In the genomic region with DNA sequence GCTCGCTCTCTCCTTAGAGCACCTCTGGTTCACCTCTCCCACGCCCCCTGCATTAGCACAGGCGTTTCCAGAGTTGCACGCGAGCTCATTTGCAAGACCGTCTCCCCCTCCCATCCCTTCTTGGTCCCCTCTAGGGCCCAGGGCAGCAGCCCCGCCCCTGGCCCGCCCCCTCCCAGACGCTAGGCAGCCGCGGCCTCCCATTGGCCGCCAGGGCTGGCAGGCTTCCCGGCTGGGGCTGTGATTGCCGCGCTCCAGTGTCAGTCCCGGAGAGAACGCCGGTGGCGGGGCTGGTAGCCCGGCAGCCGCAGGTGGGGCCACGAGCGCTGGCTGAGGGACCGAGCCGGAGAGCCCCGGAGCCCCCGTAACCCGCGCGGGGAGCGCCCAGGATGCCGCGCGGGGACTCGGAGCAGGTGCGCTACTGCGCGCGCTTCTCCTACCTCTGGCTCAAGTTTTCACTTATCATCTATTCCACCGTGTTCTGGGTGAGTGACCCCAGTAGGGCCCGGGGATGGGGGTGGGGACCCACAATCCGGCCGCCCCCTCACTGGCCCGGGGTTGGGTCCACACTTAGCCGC, we compare ENCODE assay signal across 8 cellular contexts. TPM values are rescaled to one million over a fixed set of nuclear protein-coding genes. Genes with fewer than 3 reads are reported as not detected.
DNase-seq lines count a peak whose midpoint lies in the region; ATAC-seq and TF ChIP-seq lines count a peak whose summit lies in the region.

TSPAN15 (plus strand) TSS at position 257 of the 575 bp plus-strand sequence; CDS start at position 387, 130 bp downstream.

- intact Hi-C loops in CD14-positive monocyte (cut with micrococcal nuclease): no loop called here

- ATAC-seq in GM21390 (IDR thresholded peaks at IDR 0.05; ENCODE audit: unreplicated experiment): peak; percentile 87

- H3K4me1 Mint-ChIP-seq in CD14-positive monocyte (peaks cover 20% of the 10 kb centered on the region), nephron (peaks cover 11% of the 10 kb centered on the region)

- in situ Hi-C loops in KBM-7 (cut with MboI; ENCODE audit: low pct_unique_long_range_greater_than_20kb, low sequenced_read_pairs): no loop called here

- DNase-seq in CD14-positive monocyte (ENCODE audit: low spot score): no peak
- peak; percentile 84 for DNase-seq in KBM-7
- peak; percentile 67 to 76 for DNase-seq in SHP77 (lab: John Stamatoyannopoulos, UW)
- DNase-seq in activated effector memory CD4-positive, alpha-beta T cell treated with anti-CD3 and anti-CD28 coated beads, Interleukin-2, amount 50 U/mL, for 16 hours: peak; percentile 92
- peak; percentile 40 to 74 for DNase-seq in foreskin fibroblast
- DNase-seq in stimulated activated naive CD4-positive, alpha-beta T cell (lab: John Stamatoyannopoulos, UW): peak; percentile 64 to 78 (median 76)

- H3K27ac Mint-ChIP-seq in CD14-positive monocyte (peak within 1 kb of the TSS in 2 of 7 donors; percentile 3 to 69), nephron (peak within 1 kb of the TSS in 2 of 3 experiments; percentile 7 to 84)

- TF ChIP-seq CTCF in CD14-positive monocyte (IDR thresholded peaks at IDR 0.05) (no peak), foreskin fibroblast (IDR thresholded peaks at IDR 0.05; ENCODE audit: low read depth, low read length) (no peak), nephron (IDR thresholded peaks at IDR 0.05; ENCODE audit: unreplicated experiment in 3 of 3) (no peak)

- H3K36me3 Mint-ChIP-seq in CD14-positive monocyte: peaks cover 0 to 2% of the 10 kb centered on the region in 2 donors
- no peaks in the 10 kb centered on the region for H3K36me3 Mint-ChIP-seq in nephron (ENCODE audit: low read depth)

- H3K9me3 Mint-ChIP-seq in CD14-positive monocyte (peaks cover 0 to 4% (median 0%) of the 10 kb centered on the region in 7 donors), nephron (no peaks in the 10 kb centered on the region)

- H3K4me3 ChIP-seq in foreskin fibroblast (ENCODE audit: low read depth in 1 of 2, low read length in 2 of 2): peak within 1 kb of the TSS; percentile 49 to 55

- H3K27me3 Mint-ChIP-seq in CD14-positive monocyte (ENCODE audit: low read depth in 3 of 3) (peaks cover 20 to 37% (median 29%) of the 10 kb centered on the region in 3 donors), nephron (ENCODE audit: low read depth) (peaks cover 32% of the 10 kb centered on the region)

- H3K4me3 Mint-ChIP-seq in CD14-positive monocyte (peak within 1 kb of the TSS; percentile 80 to 94), nephron (peak within 1 kb of the TSS; percentile 78 to 92 (median 82))

RNA-seq across cellular contexts. Expression of gene TSPAN15, which starts in this region (rescaled TPM):
- under 1 TPM in 1 of 2 donors, not detected in 1; 0.22 TPM for polyA plus RNA-seq in CD14-positive monocyte
